In the genomic region with DNA sequence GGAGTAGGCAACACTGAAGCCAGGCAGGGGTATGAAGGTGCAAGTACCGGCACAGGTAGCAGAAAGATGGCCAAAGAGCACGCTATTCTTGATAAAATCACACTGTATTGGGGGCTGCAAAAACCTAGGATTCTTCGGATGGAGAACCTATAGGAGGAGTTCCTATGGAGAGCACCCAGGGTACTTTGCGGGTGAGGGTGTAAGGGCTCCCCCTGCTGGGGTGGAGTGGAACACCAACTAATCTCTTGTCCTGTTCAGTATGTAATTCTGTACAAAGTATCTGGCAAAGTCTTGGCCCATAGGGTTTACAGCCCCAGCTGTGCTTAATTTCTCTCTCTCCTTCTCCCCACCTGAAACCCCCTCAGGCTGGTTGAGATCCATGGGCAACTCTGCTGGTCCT, we compare ENCODE assay signal across 10 cellular contexts.
DNase-seq lines count a peak whose midpoint lies in the region; ATAC-seq, FAIRE-seq and TF ChIP-seq lines count a peak whose summit lies in the region.
"Had no signal": no experiment of that assay in that cellular context is flagged by ENCODE, and none has a peak within 500 bp of the region (broad histone marks: within the 10 kb centered on the region; RNA-seq: fewer than 3 reads in every experiment).

No MANE protein-coding gene starts in this region.

- ATAC-seq in GM21423 (IDR thresholded peaks at IDR 0.05; ENCODE audit: unreplicated experiment) (no peak), HG03565 (IDR thresholded peaks at IDR 0.05; ENCODE audit: unreplicated experiment) (no peak)

- peak; percentile 81 for TF ChIP-seq CTCF in C4-2B (conservative IDR thresholded peaks at IDR 0.05)

- no peak for TF ChIP-seq POLR2A in GM12892 (IDR thresholded peaks at IDR 0.05; ENCODE audit: low read depth, low read length)

- FAIRE-seq in GM12892 (lab: Jason Lieb, UNC) = no peak
- FAIRE-seq: islet of Langerhans had no signal

- H3K27ac ChIP-seq in C4-2B = no peak overlapping the region

- DNase-seq in GM12892 (ENCODE audit: insufficient read length) = peak; percentile 20
- peak; percentile 12 for DNase-seq in UCSD-AML1 (lab: John Stamatoyannopoulos, UW; ENCODE audit: unreplicated experiment)
- peak; percentile 12 for DNase-seq in kidney tubule cell (ENCODE audit: low spot score)
- DNase-seq in cerebellum (ENCODE audit: low spot score) = no peak
- no peak for DNase-seq in activated gamma-delta T cell (lab: John Stamatoyannopoulos, UW)
- DNase-seq: SW 1271 had no signal

Comparison
In these comparisons a context has a peak if more than half of its experiments do, and no peak if none do; other contexts are left out.
1. DNase-seq: peak in GM12892 (single experiment), UCSD-AML1 (single experiment) and kidney tubule cell (single experiment); none in cerebellum (single experiment) and activated gamma-delta T cell (single experiment).